In the genomic region with DNA sequence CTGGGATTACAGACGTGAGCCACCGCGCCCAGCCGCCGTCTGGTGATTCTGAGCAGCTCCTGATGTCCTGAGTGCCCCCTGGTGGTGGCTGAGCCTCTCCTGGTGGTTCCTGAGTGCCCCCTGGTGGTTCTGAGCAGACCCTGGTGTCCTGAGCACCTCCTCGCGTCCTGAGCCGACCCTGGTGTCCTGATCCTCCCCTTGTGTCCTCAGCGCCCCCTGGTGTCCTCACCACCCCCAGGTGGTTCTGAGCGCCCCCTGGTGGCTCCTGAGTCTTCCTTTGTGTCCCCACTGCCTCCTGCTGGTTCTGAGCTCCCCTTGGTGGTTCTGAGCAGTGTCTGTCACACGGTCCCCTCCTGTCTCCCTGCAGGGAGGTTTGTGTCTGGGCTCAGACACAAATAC, we compare ENCODE assay signal across 9 cellular contexts.
DNase-seq lines count a peak whose midpoint lies in the region; ATAC-seq and TF ChIP-seq lines count a peak whose summit lies in the region.
"Had no signal": no experiment of that assay in that cellular context is flagged by ENCODE, and none has a peak within 500 bp of the region (broad histone marks: within the 10 kb centered on the region; RNA-seq: fewer than 3 reads in every experiment).

No MANE protein-coding gene starts in this region.

- intact Hi-C loops in CD14-positive monocyte (cut with micrococcal nuclease) = no loop called here
- intact Hi-C loops in naive thymus-derived CD4-positive, alpha-beta T cell (cut with micrococcal nuclease) = no loop called here

- H3K36me3 ChIP-seq in naive thymus-derived CD4-positive, alpha-beta T cell (ENCODE audit: control insufficient read depth in 2 of 3, insufficient read depth in 3 of 3, low read length in 3 of 3) = no peaks in the 10 kb centered on the region
- no peaks in the 10 kb centered on the region for H3K36me3 ChIP-seq in hepatocyte (replicated peaks; ENCODE audit: insufficient read depth, low read depth)

- H3K4me1 ChIP-seq in naive thymus-derived CD4-positive, alpha-beta T cell (ENCODE audit: control insufficient read depth in 2 of 2, insufficient read depth in 2 of 2, low read length in 2 of 2) = no peaks in the 10 kb centered on the region
- no peaks in the 10 kb centered on the region for H3K4me1 ChIP-seq in hepatocyte (ENCODE audit: insufficient read depth)

- no peaks in the 10 kb centered on the region for H3K27me3 ChIP-seq in naive thymus-derived CD4-positive, alpha-beta T cell (ENCODE audit: control insufficient read depth in 2 of 2, insufficient read depth in 2 of 2, low read length in 2 of 2)
- no peaks in the 10 kb centered on the region for H3K27me3 ChIP-seq in hepatocyte

- CTCF ChIA-PET in naive thymus-derived CD4-positive, alpha-beta T cell (lab: Charles Lee) = interaction anchor here (0.6 to 2.4 kb wide), 5 partner anchors 9 to 41 kb away, joined by 3 to 9 read pairs (median 3); no protein-coding TSS in a partner anchor

- H3K9me3 ChIP-seq in naive thymus-derived CD4-positive, alpha-beta T cell (ENCODE audit: control insufficient read depth in 2 of 3, low read length in 3 of 3) = no peaks in the 10 kb centered on the region
- no peaks in the 10 kb centered on the region for H3K9me3 ChIP-seq in hepatocyte (ENCODE audit: low read depth)

- DNase-seq in CD14-positive monocyte (ENCODE audit: low spot score) = peak; percentile 56
- peak; percentile 24 for DNase-seq in LHCN-M2 (ENCODE audit: low read depth)
- peak; percentile 70 for DNase-seq in activated T-cell treated with anti-CD3 and anti-CD28 coated beads, Interleukin-2, amount 50 U/mL, for 24 hours
- DNase-seq in naive thymus-derived CD4-positive, alpha-beta T cell = peak; percentile 34 to 67 (median 43)
- no peak for DNase-seq in NCI-H2171 treated with DMSO at 0.1 percent for 48 hours (lab: John Stamatoyannopoulos, UW)
- no peak for DNase-seq in hippocampal formation (lab: John Stamatoyannopoulos, UW)
- no peak for DNase-seq in hepatocyte (ENCODE audit: low spot score)

- no peak overlapping the region for H2AFZ ChIP-seq in hepatocyte

- no peaks in the 10 kb centered on the region for H4K20me1 ChIP-seq in hepatocyte (ENCODE audit: insufficient read depth, poor library complexity, severe bottlenecking)

- POLR2A ChIA-PET in naive thymus-derived CD4-positive, alpha-beta T cell (lab: Charles Lee) = no interaction called here

- peaks cover 7 to 13% (median 8%) of the 10 kb centered on the region in 7 donors for H3K9me3 Mint-ChIP-seq in CD14-positive monocyte
- peaks cover 3% of the 10 kb centered on the region for H3K9me3 Mint-ChIP-seq in activated T-cell treated with anti-CD3 and anti-CD28 coated beads, Interleukin-2, amount 50 U/mL, for 24 hours
- peaks cover 0 to 4% (median 0%) of the 10 kb centered on the region in 11 donors for H3K9me3 Mint-ChIP-seq in naive thymus-derived CD4-positive, alpha-beta T cell
- H3K9me3 Mint-ChIP-seq: stimulated activated naive CD8-positive, alpha-beta T cell treated with anti-CD3 and anti-CD28 coated beads, Interleukin-15, Interleukin-2, amounts not matched to agents 100 ng/mL and 50 ng/mL, for 24 hours had no signal

- no peak overlapping the region for H3K27ac Mint-ChIP-seq in CD14-positive monocyte
- no peak overlapping the region for H3K27ac Mint-ChIP-seq in activated T-cell treated with anti-CD3 and anti-CD28 coated beads, Interleukin-2, amount 50 U/mL, for 24 hours
- H3K27ac Mint-ChIP-seq in naive thymus-derived CD4-positive, alpha-beta T cell = peak overlapping the region in 1 of 9 donors; percentile 15
- H3K27ac Mint-ChIP-seq: stimulated activated naive CD8-positive, alpha-beta T cell treated with anti-CD3 and anti-CD28 coated beads, Interleukin-15, Interleukin-2, amounts not matched to agents 100 ng/mL and 50 ng/mL, for 24 hours had no signal

- peaks cover 0 to 2% of the 10 kb centered on the region in 2 donors for H3K36me3 Mint-ChIP-seq in CD14-positive monocyte
- H3K36me3 Mint-ChIP-seq in activated T-cell treated with anti-CD3 and anti-CD28 coated beads, Interleukin-2, amount 50 U/mL, for 24 hours (ENCODE audit: low read depth) = no peaks in the 10 kb centered on the region
- H3K36me3 Mint-ChIP-seq in naive thymus-derived CD4-positive, alpha-beta T cell = no peaks in the 10 kb centered on the region

- H3K4me2 ChIP-seq in hepatocyte = no peak overlapping the region

- 87% methylated on average over 10 of the region's 11 CpGs for WGBS in hepatocyte (ENCODE audit: low lambda C conversion rate, missing lambda C conversion rate)

- H3K4me3 Mint-ChIP-seq in CD14-positive monocyte = no peak overlapping the region
- no peak overlapping the region for H3K4me3 Mint-ChIP-seq in activated T-cell treated with anti-CD3 and anti-CD28 coated beads, Interleukin-2, amount 50 U/mL, for 24 hours
- no peak overlapping the region for H3K4me3 Mint-ChIP-seq in naive thymus-derived CD4-positive, alpha-beta T cell
- H3K4me3 Mint-ChIP-seq: stimulated activated naive CD8-positive, alpha-beta T cell treated with anti-CD3 and anti-CD28 coated beads, Interleukin-15, Interleukin-2, amounts not matched to agents 100 ng/mL and 50 ng/mL, for 24 hours had no signal

- peak; percentile 42 for ATAC-seq in GM21447 (IDR thresholded peaks at IDR 0.05; ENCODE audit: unreplicated experiment)
- peak; percentile 68 for ATAC-seq in naive thymus-derived CD4-positive, alpha-beta T cell

- no peaks in the 10 kb centered on the region for H3K79me2 ChIP-seq in hepatocyte

- H3K4me3 ChIP-seq in naive thymus-derived CD4-positive, alpha-beta T cell (ENCODE audit: low read length) = no peak overlapping the region
- no peak overlapping the region for H3K4me3 ChIP-seq in hepatocyte

- peaks cover 4% of the 10 kb centered on the region for H3K4me1 Mint-ChIP-seq in CD14-positive monocyte
- H3K4me1 Mint-ChIP-seq in activated T-cell treated with anti-CD3 and anti-CD28 coated beads, Interleukin-2, amount 50 U/mL, for 24 hours (ENCODE audit: low read depth) = peaks cover 2% of the 10 kb centered on the region
- H3K4me1 Mint-ChIP-seq in naive thymus-derived CD4-positive, alpha-beta T cell = peaks cover 0 to 5% (median 0%) of the 10 kb centered on the region in 7 donors

- peaks cover 2 to 5% (median 3%) of the 10 kb centered on the region in 3 donors for H3K27me3 Mint-ChIP-seq in CD14-positive monocyte (ENCODE audit: low read depth in 3 of 3)
- H3K27me3 Mint-ChIP-seq in activated T-cell treated with anti-CD3 and anti-CD28 coated beads, Interleukin-2, amount 50 U/mL, for 24 hours = peaks cover 12% of the 10 kb centered on the region
- peaks cover 0 to 34% (median 4%) of the 10 kb centered on the region in 5 donors for H3K27me3 Mint-ChIP-seq in naive thymus-derived CD4-positive, alpha-beta T cell
- H3K27me3 Mint-ChIP-seq: stimulated activated naive CD8-positive, alpha-beta T cell treated with anti-CD3 and anti-CD28 coated beads, Interleukin-15, Interleukin-2, amounts not matched to agents 100 ng/mL and 50 ng/mL, for 24 hours had no signal

- TF ChIP-seq CTCF in CD14-positive monocyte (IDR thresholded peaks at IDR 0.05) = peak; percentile 65
- TF ChIP-seq CTCF in hepatocyte (IDR thresholded peaks at IDR 0.05; ENCODE audit: poor library complexity) = no peak

- H3K9me2 ChIP-seq in hepatocyte (replicated peaks; ENCODE audit: insufficient read depth) = no peaks in the 10 kb centered on the region

- no peak overlapping the region for H3K27ac ChIP-seq in naive thymus-derived CD4-positive, alpha-beta T cell (ENCODE audit: low read depth, low read length)
- H3K27ac ChIP-seq in hepatocyte = no peak overlapping the region

Comparison
In these comparisons a context has a peak if more than half of its experiments do, and no peak if none do; other contexts are left out.
1. DNase-seq: peak in CD14-positive monocyte (single experiment), LHCN-M2 (single experiment), activated T-cell treated with anti-CD3 and anti-CD28 coated beads, Interleukin-2, amount 50 U/mL, for 24 hours (single experiment) and naive thymus-derived CD4-positive, alpha-beta T cell (9 of 9); none in NCI-H2171 treated with DMSO at 0.1 percent for 48 hours (single experiment), hippocampal formation (0 of 2) and hepatocyte (single experiment).